In genomic region chr5:115296130-115296997, GRCh38 we compare ENCODE assay signal across 9 cellular contexts. TPM values are rescaled to one million over a fixed set of nuclear protein-coding genes. Genes with fewer than 3 reads are reported as not detected.
DNase-seq lines count a peak whose midpoint lies in the region; ATAC-seq, FAIRE-seq and TF ChIP-seq lines count a peak whose summit lies in the region.
"Had no signal": no experiment of that assay in that cellular context is flagged by ENCODE, and none has a peak within 500 bp of the region (broad histone marks: within the 10 kb centered on the region; RNA-seq: fewer than 3 reads in every experiment).

Gene CCDC112 (minus strand): TSS chr5:115296654. CDS start chr5:115296543, 111 bp downstream.

- no peak for FAIRE-seq in bronchial epithelial cell (lab: Jason Lieb, UNC)
- FAIRE-seq: G401.6 had no signal

- peak within 1 kb of the TSS; percentile 77 for H3K4me3 ChIP-seq in WERI-Rb-1 (ENCODE audit: low read depth, low read length)
- peak within 1 kb of the TSS; percentile 68 for H3K4me3 ChIP-seq in bronchial epithelial cell (ENCODE audit: low read depth, low read length)

- TF ChIP-seq CTCF in WERI-Rb-1 (IDR thresholded peaks at IDR 0.05; ENCODE audit: low read depth, low read length) (0 out of 2 replicates have a peak, but pooled peaks have one; percentile 5), bronchial epithelial cell (IDR thresholded peaks at IDR 0.05; ENCODE audit: insufficient read depth, low read length, severe bottlenecking) (no peak)

- no peaks in the 10 kb centered on the region for H3K36me3 ChIP-seq in WERI-Rb-1
- H3K36me3 ChIP-seq in bronchial epithelial cell (ENCODE audit: control insufficient read depth, insufficient read depth, low read length), result no peaks in the 10 kb centered on the region

- H3K27ac ChIP-seq in WERI-Rb-1, result peak within 1 kb of the TSS; percentile 48

- peak; percentile 76 for ATAC-seq in HG02938 (IDR thresholded peaks at IDR 0.05; ENCODE audit: unreplicated experiment)

- peak; percentile 65 to 78 for DNase-seq in NCI-H2081 (lab: John Stamatoyannopoulos, UW)
- no peak for DNase-seq in NCI-H2081 treated with DMSO at 0.1 percent for 48 hours (lab: John Stamatoyannopoulos, UW)
- peak; percentile 31 for DNase-seq in NCI-H2029 treated with DMSO at 0.1 percent for 48 hours (lab: John Stamatoyannopoulos, UW)
- peak; percentile 85 for DNase-seq in WERI-Rb-1
- peak; percentile 45 for DNase-seq in bronchial epithelial cell (ENCODE audit: low read depth)
- peak; percentile 87 for DNase-seq in islet precursor cell
- DNase-seq in stimulated activated CD4-positive, alpha-beta T cell treated with anti-CD3 and anti-CD28 coated beads, Interleukin-12 subunit alpha, Interleukin-12 subunit beta, amount 100 ng/mL, for 48 hours (ENCODE audit: low read depth in 2 of 3, low spot score in 1 of 3), result peak; percentile 69 to 80 (median 75)

- H3K9me3 ChIP-seq in WERI-Rb-1 (ENCODE audit: severe bottlenecking), result no peaks in the 10 kb centered on the region

- H3K27me3 ChIP-seq in WERI-Rb-1 (ENCODE audit: insufficient read depth, low read depth, severe bottlenecking) (no peaks in the 10 kb centered on the region), bronchial epithelial cell (ENCODE audit: control insufficient read depth, insufficient read depth, low read length) (no peaks in the 10 kb centered on the region)

RNA-seq across cellular contexts. Expression of gene CCDC112, which starts in this region (rescaled TPM):
- 4.5 and 4.9 TPM in 2 replicates for total RNA-seq in bronchial epithelial cell
